8 cellular contexts compared by ENCODE assay signal in genomic region chr1:206579747-206580437, GRCh38. TPM values are rescaled to one million over a fixed set of nuclear protein-coding genes. Genes with fewer than 3 reads are reported as not detected.
A peak's percentile ranks its signal among the peaks of the same experiment; 100 is the strongest.
DNase-seq lines count a peak whose midpoint lies in the region; ATAC-seq and TF ChIP-seq lines count a peak whose summit lies in the region.

No MANE protein-coding gene starts in this region.

- peaks cover 35 to 72% of the 10 kb centered on the region in 2 donors for H3K36me3 Mint-ChIP-seq in CD4-positive, alpha-beta memory T cell

- DNase-seq in CD4-positive, alpha-beta memory T cell: peak; percentile 81 to 98 (median 83)
- DNase-seq in KG1 (lab: John Stamatoyannopoulos, UW): peak; percentile 79
- peak; percentile 78 to 86 for DNase-seq in activated CD8-positive, alpha-beta memory T cell treated with anti-CD3 and anti-CD28 coated beads for 4 hours (ENCODE audit: low read depth in 2 of 2)
- peak; percentile 69 for DNase-seq in fibroblast of gingiva (ENCODE audit: low read depth)
- DNase-seq in stimulated activated CD4-positive, alpha-beta T cell treated with anti-CD3 and anti-CD28 coated beads, Interleukin-12 subunit alpha, Interleukin-12 subunit beta, amount 100 ng/mL, for 24 hours (ENCODE audit: low read depth in 2 of 2): peak; percentile 62 to 86
- no peak for DNase-seq in NCI-H1417 (lab: John Stamatoyannopoulos, UW)
- DNase-seq in hepatocyte (ENCODE audit: low spot score): no peak

- H3K4me2 ChIP-seq in hepatocyte: no peak overlapping the region

- CTCF ChIA-PET in CD4-positive, alpha-beta memory T cell (lab: Charles Lee; ENCODE audit: partially characterized antibody): interaction anchor here (0.5 to 18.9 kb wide), 16 partner anchors 8 to 117 kb away, joined by 3 to 550 read pairs (median 4); partner anchors contain the start of genes DYRK3 and EIF2D

- no peaks in the 10 kb centered on the region for H3K79me2 ChIP-seq in hepatocyte

- no peak overlapping the region for H2AFZ ChIP-seq in hepatocyte

- 92% methylated on average over 11 of the region's 11 CpGs for WGBS in hepatocyte (ENCODE audit: low lambda C conversion rate, missing lambda C conversion rate)

- H3K4me1 Mint-ChIP-seq in CD4-positive, alpha-beta memory T cell: peaks cover 79 to 94% (median 87%) of the 10 kb centered on the region in 4 donors

- peak; percentile 80 for ATAC-seq in GM21423 (IDR thresholded peaks at IDR 0.05; ENCODE audit: unreplicated experiment)

- H3K27me3 Mint-ChIP-seq in CD4-positive, alpha-beta memory T cell: no peaks in the 10 kb centered on the region

- peak overlapping the region; percentile 93 to 99 (median 97) for H3K27ac Mint-ChIP-seq in CD4-positive, alpha-beta memory T cell

- H3K4me1 ChIP-seq in CD4-positive, alpha-beta memory T cell (ENCODE audit: insufficient read depth, low read length): peaks cover 99% of the 10 kb centered on the region
- H3K4me1 ChIP-seq in hepatocyte (ENCODE audit: insufficient read depth): no peaks in the 10 kb centered on the region

- no peaks in the 10 kb centered on the region for H3K27me3 ChIP-seq in CD4-positive, alpha-beta memory T cell (ENCODE audit: insufficient read depth, low read length)
- H3K27me3 ChIP-seq in hepatocyte: no peaks in the 10 kb centered on the region

- no peaks in the 10 kb centered on the region for H3K9me2 ChIP-seq in hepatocyte (replicated peaks; ENCODE audit: insufficient read depth)

- H3K4me3 Mint-ChIP-seq in CD4-positive, alpha-beta memory T cell: peak overlapping the region; percentile 62 to 86 (median 78)

- peak overlapping the region; percentile 11 to 37 for H3K4me3 ChIP-seq in CD4-positive, alpha-beta memory T cell (ENCODE audit: low read length in 2 of 2)
- no peak overlapping the region for H3K4me3 ChIP-seq in hepatocyte

- no peak for TF ChIP-seq CTCF in hepatocyte (IDR thresholded peaks at IDR 0.05; ENCODE audit: poor library complexity)

- intact Hi-C loops in CD4-positive, alpha-beta memory T cell (cut with micrococcal nuclease): loop anchor here (1.0 kb wide), 1 partner anchor 24 kb away; no protein-coding TSS in a partner anchor

- H3K9me3 ChIP-seq in CD4-positive, alpha-beta memory T cell (ENCODE audit: control insufficient read depth in 1 of 2, low read length in 2 of 2): no peaks in the 10 kb centered on the region
- H3K9me3 ChIP-seq in hepatocyte (ENCODE audit: low read depth): no peaks in the 10 kb centered on the region

- H3K9me3 Mint-ChIP-seq in CD4-positive, alpha-beta memory T cell: peaks cover 0 to 5% (median 0%) of the 10 kb centered on the region in 8 donors

- POLR2A ChIA-PET in CD4-positive, alpha-beta memory T cell (lab: Charles Lee; ENCODE audit: partially characterized antibody): interaction anchor here (0.9 to 19.2 kb wide), 8 partner anchors 20 to 115 kb away, joined by 3 to 786 read pairs (median 4); partner anchors contain the start of genes DYRK3, IKBKE and RASSF5

- peak overlapping the region; percentile 89 for H3K27ac ChIP-seq in CD4-positive, alpha-beta memory T cell (ENCODE audit: low read depth, low read length)
- no peak overlapping the region for H3K27ac ChIP-seq in hepatocyte

- H3K36me3 ChIP-seq in CD4-positive, alpha-beta memory T cell (ENCODE audit: insufficient read depth, low read length): peaks cover 27% of the 10 kb centered on the region
- H3K36me3 ChIP-seq in hepatocyte (replicated peaks; ENCODE audit: insufficient read depth, low read depth): no peaks in the 10 kb centered on the region

- H4K20me1 ChIP-seq in hepatocyte (ENCODE audit: insufficient read depth, poor library complexity, severe bottlenecking): no peaks in the 10 kb centered on the region

RNA-seq across cellular contexts. Expression of gene EIF2D, which starts 32.4 kb away (rescaled TPM):
- 10 to 100 TPM; 53.5 to 54.5 TPM for total RNA-seq in CD4-positive, alpha-beta memory T cell
- polyA plus RNA-seq in CD4-positive, alpha-beta memory T cell: 10 to 100 TPM; 33.5 to 38.9 TPM
- total RNA-seq in hepatocyte: 30.1 and 40.4 TPM in 2 replicates
- 25.7 and 27.7 TPM in 2 replicates for polyA plus RNA-seq in hepatocyte

RNA-seq across cellular contexts. Expression of gene DYRK3, which starts 55.4 kb away (rescaled TPM):
- total RNA-seq in CD4-positive, alpha-beta memory T cell: 1 to 10 TPM in 1 of 2 experiments, under 1 TPM in 1; 0.78 to 1.2 TPM
- polyA plus RNA-seq in CD4-positive, alpha-beta memory T cell: under 1 TPM in 1 of 2 donors, not detected in 1; 0.22 TPM
- total RNA-seq in hepatocyte: 4.6 and 6.2 TPM in 2 replicates
- 5.8 and 8.9 TPM in 2 replicates for polyA plus RNA-seq in hepatocyte

Comparison
In these comparisons a context has a peak if more than half of its experiments do, and no peak if none do; other contexts are left out.
1. DNase-seq: peak in CD4-positive, alpha-beta memory T cell (5 of 5), KG1 (single experiment), activated CD8-positive, alpha-beta memory T cell treated with anti-CD3 and anti-CD28 coated beads for 4 hours (2 of 2), fibroblast of gingiva (single experiment) and stimulated activated CD4-positive, alpha-beta T cell treated with anti-CD3 and anti-CD28 coated beads, Interleukin-12 subunit alpha, Interleukin-12 subunit beta, amount 100 ng/mL, for 24 hours (2 of 2); none in NCI-H1417 (0 of 3) and hepatocyte (single experiment).